22 cellular contexts compared by ENCODE assay signal in genomic region chr16:1676661-1677060, GRCh38. TPM values are rescaled to one million over a fixed set of nuclear protein-coding genes. Genes with fewer than 3 reads are reported as not detected.
A peak's percentile ranks its signal among the peaks of the same experiment; 100 is the strongest.
DNase-seq lines count a peak whose midpoint lies in the region; ATAC-seq and TF ChIP-seq lines count a peak whose summit lies in the region.
"Had no signal": no experiment of that assay in that cellular context is flagged by ENCODE, and none has a peak within 500 bp of the region (broad histone marks: within the 10 kb centered on the region; RNA-seq: fewer than 3 reads in every experiment).

No MANE protein-coding gene starts in this region.

- no peak overlapping the region for H3K4me2 ChIP-seq in neural progenitor cell

- peaks cover 40% of the 10 kb centered on the region for H3K79me2 ChIP-seq in neural progenitor cell (ENCODE audit: low read depth)

- no peaks in the 10 kb centered on the region for H3K27me3 ChIP-seq in endodermal cell (ENCODE audit: control insufficient read depth, insufficient read depth, low read length, poor library complexity, severe bottlenecking)
- no peaks in the 10 kb centered on the region for H3K27me3 ChIP-seq in neural progenitor cell
- H3K27me3 ChIP-seq: adrenal gland, hepatocyte, sigmoid colon, SJCRH30, suprapubic skin, vagina had no signal

- peaks cover 27% of the 10 kb centered on the region for H3K36me3 Mint-ChIP-seq in activated T-cell treated with anti-CD3 and anti-CD28 coated beads, Interleukin-2, amount 50 U/mL, for 4 hours (ENCODE audit: insufficient read depth)
- H3K36me3 Mint-ChIP-seq in endodermal cell (ENCODE audit: low read depth) (peaks cover 53% of the 10 kb centered on the region), neural progenitor cell (peaks cover 29% of the 10 kb centered on the region)

- no peak overlapping the region for H3K9ac ChIP-seq in endodermal cell (ENCODE audit: extremely low read depth, low read length, poor library complexity, severe bottlenecking)
- H3K9ac ChIP-seq in neural progenitor cell: no peak overlapping the region
- H3K9ac ChIP-seq: parathyroid adenoma had no signal

- H2AFZ ChIP-seq in neural progenitor cell (replicated peaks): no peak overlapping the region
- H2AFZ ChIP-seq: hepatocyte, parathyroid adenoma had no signal

- H3K36me3 ChIP-seq in endodermal cell (ENCODE audit: control insufficient read depth, insufficient read depth, low read length) (peaks cover 63% of the 10 kb centered on the region), neural progenitor cell (no peaks in the 10 kb centered on the region)

- peaks cover 35% of the 10 kb centered on the region for H3F3A ChIP-seq in neural progenitor cell (ENCODE audit: low read depth)

- no peaks in the 10 kb centered on the region for H3K9me3 Mint-ChIP-seq in activated T-cell treated with anti-CD3 and anti-CD28 coated beads, Interleukin-2, amount 50 U/mL, for 4 hours
- H3K9me3 Mint-ChIP-seq in endodermal cell (no peaks in the 10 kb centered on the region), neural progenitor cell (no peaks in the 10 kb centered on the region)

- H3K27ac Mint-ChIP-seq in endodermal cell: no peak overlapping the region
- no peak overlapping the region for H3K27ac Mint-ChIP-seq in neural progenitor cell

- POLR2A ChIA-PET in RWPE1 (lab: Yijun Ruan, JAX; ENCODE audit: low non-redundant PET): no interaction called here

- no peaks in the 10 kb centered on the region for H3K4me1 ChIP-seq in endodermal cell (ENCODE audit: control insufficient read depth, insufficient read depth, low read length)
- H3K4me1 ChIP-seq in neural progenitor cell: peaks cover 22% of the 10 kb centered on the region

- no peak for ATAC-seq in activated T-cell treated with anti-CD3 and anti-CD28 coated beads, Interleukin-2, amount 50 U/mL, for 4 hours
- no peak for ATAC-seq in stimulated activated naive CD8-positive, alpha-beta T cell treated with anti-CD3 and anti-CD28 coated beads, Interleukin-15, Interleukin-2, amounts not matched to agents 100 U/mL and 50 U/mL, for 24 hours
- no peak for ATAC-seq in GM21528 (IDR thresholded peaks at IDR 0.05; ENCODE audit: low FRiP score, unreplicated experiment)
- ATAC-seq: A549, K562, PC-3 had no signal

- H3K27ac ChIP-seq in RWPE1: peak overlapping the region; percentile 89
- no peak overlapping the region for H3K27ac ChIP-seq in endodermal cell (ENCODE audit: low read depth, low read length)
- H3K27ac ChIP-seq in neural progenitor cell: no peak overlapping the region
- H3K27ac ChIP-seq: adrenal gland, hepatocyte, parathyroid adenoma, SJCRH30, suprapubic skin, vagina had no signal

- CTCF ChIA-PET in RWPE1 (lab: Yijun Ruan, JAX): interaction anchor here (0.6 to 1.3 kb wide), 2 partner anchors 12 to 29 kb away, joined by 3 to 5 read pairs; partner anchors contain the start of gene MAPK8IP3

- H3K9me3 ChIP-seq in endodermal cell (ENCODE audit: control insufficient read depth, low read length) (no peaks in the 10 kb centered on the region), neural progenitor cell (ENCODE audit: low read depth) (no peaks in the 10 kb centered on the region)
- H3K9me3 ChIP-seq: A549, adrenal gland, sigmoid colon, SJCRH30, suprapubic skin, vagina had no signal

- peaks cover 25% of the 10 kb centered on the region for H3K4me1 Mint-ChIP-seq in activated T-cell treated with anti-CD3 and anti-CD28 coated beads, Interleukin-2, amount 50 U/mL, for 4 hours (ENCODE audit: low read depth)
- peaks cover 22% of the 10 kb centered on the region for H3K4me1 Mint-ChIP-seq in endodermal cell
- peaks cover 28% of the 10 kb centered on the region for H3K4me1 Mint-ChIP-seq in neural progenitor cell

- H3K4me3 ChIP-seq in endodermal cell (ENCODE audit: low read length) (no peak overlapping the region), neural progenitor cell (no peak overlapping the region)
- H3K4me3 ChIP-seq: A549, adrenal gland, hepatocyte, K562, sigmoid colon, SJCRH30, suprapubic skin had no signal

- TF ChIP-seq CTCF in RWPE1 (conservative IDR thresholded peaks at IDR 0.05; ENCODE audit: low read depth): no peak
- no peak for TF ChIP-seq CTCF in endodermal cell (conservative IDR thresholded peaks at IDR 0.05)
- no peak for TF ChIP-seq CTCF in neural progenitor cell (IDR thresholded peaks at IDR 0.05)

- peaks cover 45% of the 10 kb centered on the region for H4K20me1 ChIP-seq in neural progenitor cell (ENCODE audit: low read depth)

- peak overlapping the region; percentile 64 for H3K4me3 Mint-ChIP-seq in activated T-cell treated with anti-CD3 and anti-CD28 coated beads, Interleukin-2, amount 50 U/mL, for 4 hours
- H3K4me3 Mint-ChIP-seq in endodermal cell: no peak overlapping the region
- H3K4me3 Mint-ChIP-seq in neural progenitor cell: peak overlapping the region; percentile 86

- no peak for DNase-seq in activated T-cell treated with anti-CD3 and anti-CD28 coated beads, Interleukin-2, amount 50 U/mL, for 4 hours
- no peak for DNase-seq in activated T-cell treated with anti-CD3 and anti-CD28 coated beads, Interleukin-2, amount 50 U/mL, for 48 hours
- DNase-seq in RWPE1 (ENCODE audit: low spot score) (no peak), endodermal cell (peak; percentile 40), neural progenitor cell (ENCODE audit: low spot score) (no peak), ecto neural progenitor cell (ENCODE audit: low spot score) (no peak)
- no peak for DNase-seq in stimulated activated naive CD8-positive, alpha-beta T cell treated with anti-CD3 and anti-CD28 coated beads, Interleukin-15, Interleukin-2, amounts not matched to agents 100 U/mL and 50 U/mL, for 24 hours
- DNase-seq: activated CD8-positive, alpha-beta memory T cell treated with anti-CD3 and anti-CD28 coated beads for 24 hours; adrenal gland; foreskin fibroblast; NCI-H1694; NCI-H82; PC-3; sigmoid colon; SJCRH30 had no signal

- H3K27me3 Mint-ChIP-seq in activated T-cell treated with anti-CD3 and anti-CD28 coated beads, Interleukin-2, amount 50 U/mL, for 4 hours (ENCODE audit: low read depth): no peaks in the 10 kb centered on the region
- H3K27me3 Mint-ChIP-seq in endodermal cell (ENCODE audit: insufficient read depth) (no peaks in the 10 kb centered on the region), neural progenitor cell (ENCODE audit: insufficient read depth, low read depth) (peaks cover 7% of the 10 kb centered on the region)

- WGBS in endodermal cell (ENCODE audit: insufficient coverage in 1 of 2, insufficient read length in 1 of 2), 2 experiments: 96 to 98% methylated on average over 5 to 12 of the region's 12 CpGs

RNA-seq across cellular contexts. Expression of gene JPT2, which starts 1.4 kb away (rescaled TPM):
- total RNA-seq in activated T-cell treated with anti-CD3 and anti-CD28 coated beads, Interleukin-2, amount 50 U/mL, for 4 hours: 10 to 100 TPM; 89.2 to 96.4 (median 92.4) TPM
- total RNA-seq in endodermal cell (100 to 1,000 TPM; 161 to 168 TPM), neural progenitor cell (ENCODE audit: low replicate concordance) (187 and 207 TPM in 2 replicates)
- 154 TPM for polyA plus RNA-seq in endodermal cell (2013, experiment 1 of 2)
- 159 TPM for polyA plus RNA-seq in endodermal cell (2013, experiment 2 of 2)

RNA-seq across cellular contexts. Expression of gene MAPK8IP3, which starts 29.3 kb away (rescaled TPM):
- total RNA-seq in activated T-cell treated with anti-CD3 and anti-CD28 coated beads, Interleukin-2, amount 50 U/mL, for 4 hours: 10 to 100 TPM; 76.3 to 89.4 (median 78.1) TPM
- total RNA-seq in endodermal cell: 10 to 100 TPM; 76.0 to 84.0 TPM
- 72.9 TPM for polyA plus RNA-seq in endodermal cell (2013, experiment 1 of 2)
- 64.3 TPM for polyA plus RNA-seq in endodermal cell (2013, experiment 2 of 2)
- 28.5 and 71.3 TPM in 2 replicates for total RNA-seq in neural progenitor cell (ENCODE audit: low replicate concordance)
